Comparison of ENCODE assay signal across 8 cellular contexts in the genomic region with DNA sequence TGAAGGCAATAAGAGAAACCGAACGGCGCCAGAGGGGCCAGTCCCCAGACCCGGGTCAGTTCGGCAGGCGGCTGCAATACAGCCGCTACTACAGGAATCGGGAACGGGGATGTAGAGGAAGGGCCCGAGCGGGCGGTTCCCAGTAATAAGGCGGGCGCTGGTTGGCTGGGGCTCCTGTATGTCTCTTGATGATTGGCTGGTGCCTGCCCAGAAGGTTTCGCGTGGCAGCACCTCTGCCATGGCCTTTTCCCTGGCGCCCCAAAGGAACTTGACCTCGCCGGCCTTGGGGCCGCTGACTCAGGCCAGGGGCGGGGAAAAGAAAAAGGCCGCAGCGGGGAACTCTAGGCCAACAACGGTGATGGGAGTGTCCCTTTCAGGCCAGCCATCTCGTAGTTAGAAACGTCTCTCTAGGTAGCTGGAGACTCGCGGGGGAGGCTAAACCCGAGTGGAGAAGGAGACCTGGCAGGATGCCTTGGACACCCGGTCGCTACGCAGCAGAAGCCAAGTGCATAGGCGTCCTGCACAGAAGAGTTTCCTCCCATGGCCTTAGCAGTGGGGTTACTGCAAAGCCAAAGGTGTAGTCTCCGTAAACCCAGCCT. TPM values are rescaled to one million over a fixed set of nuclear protein-coding genes. Genes with fewer than 3 reads are reported as not detected.
DNase-seq lines count a peak whose midpoint lies in the region; ATAC-seq lines count a peak whose summit lies in the region.

A gene with protein sequence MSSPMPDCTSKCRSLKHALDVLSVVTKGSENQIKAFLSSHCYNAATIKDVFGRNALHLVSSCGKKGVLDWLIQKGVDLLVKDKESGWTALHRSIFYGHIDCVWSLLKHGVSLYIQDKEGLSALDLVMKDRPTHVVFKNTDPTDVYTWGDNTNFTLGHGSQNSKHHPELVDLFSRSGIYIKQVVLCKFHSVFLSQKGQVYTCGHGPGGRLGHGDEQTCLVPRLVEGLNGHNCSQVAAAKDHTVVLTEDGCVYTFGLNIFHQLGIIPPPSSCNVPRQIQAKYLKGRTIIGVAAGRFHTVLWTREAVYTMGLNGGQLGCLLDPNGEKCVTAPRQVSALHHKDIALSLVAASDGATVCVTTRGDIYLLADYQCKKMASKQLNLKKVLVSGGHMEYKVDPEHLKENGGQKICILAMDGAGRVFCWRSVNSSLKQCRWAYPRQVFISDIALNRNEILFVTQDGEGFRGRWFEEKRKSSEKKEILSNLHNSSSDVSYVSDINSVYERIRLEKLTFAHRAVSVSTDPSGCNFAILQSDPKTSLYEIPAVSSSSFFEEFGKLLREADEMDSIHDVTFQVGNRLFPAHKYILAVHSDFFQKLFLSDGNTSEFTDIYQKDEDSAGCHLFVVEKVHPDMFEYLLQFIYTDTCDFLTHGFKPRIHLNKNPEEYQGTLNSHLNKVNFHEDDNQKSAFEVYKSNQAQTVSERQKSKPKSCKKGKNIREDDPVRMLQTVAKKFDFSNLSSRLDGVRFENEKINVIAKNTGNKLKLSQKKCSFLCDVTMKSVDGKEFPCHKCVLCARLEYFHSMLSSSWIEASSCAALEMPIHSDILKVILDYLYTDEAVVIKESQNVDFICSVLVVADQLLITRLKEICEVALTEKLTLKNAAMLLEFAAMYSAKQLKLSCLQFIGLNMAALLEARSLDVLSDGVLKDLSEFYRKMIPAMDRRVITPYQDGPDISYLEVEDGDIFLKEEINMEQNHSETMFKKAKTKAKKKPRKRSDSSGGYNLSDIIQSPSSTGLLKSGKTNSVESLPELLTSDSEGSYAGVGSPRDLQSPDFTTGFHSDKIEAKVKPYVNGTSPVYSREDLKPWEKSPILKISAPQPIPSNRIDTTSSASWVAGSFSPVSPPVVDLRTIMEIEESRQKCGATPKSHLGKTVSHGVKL (N-terminal part only) (minus strand): TSS at position 111 of the 599 bp plus-strand sequence. CDS start 7,258 bp downstream, outside the sequence.

- no peaks in the 10 kb centered on the region for H3K9me3 ChIP-seq in Karpas-422 (ENCODE audit: low read length)
- H3K9me3 ChIP-seq in naive thymus-derived CD4-positive, alpha-beta T cell (ENCODE audit: control insufficient read depth in 2 of 3, low read length in 3 of 3): no peaks in the 10 kb centered on the region

- no peaks in the 10 kb centered on the region for H4K20me1 ChIP-seq in Karpas-422 (ENCODE audit: insufficient read depth, low read depth, low read length)

- DNase-seq in DMS79 treated with DMSO at 0.1 percent for 48 hours (lab: John Stamatoyannopoulos, UW): peak; percentile 88
- DNase-seq in Karpas-422: peak; percentile 95
- DNase-seq in RKO (ENCODE audit: low spot score): peak; percentile 97
- peak; percentile 83 for DNase-seq in activated T-helper 1 cell treated with Interleukin-2 at 50 U/mL for 16 hours (ENCODE audit: low read depth)
- DNase-seq in fibroblast of gingiva (ENCODE audit: low read depth): peak; percentile 97
- peak; percentile 86 to 97 (median 92) for DNase-seq in naive thymus-derived CD4-positive, alpha-beta T cell
- DNase-seq in stimulated activated naive CD4-positive, alpha-beta T cell (lab: John Stamatoyannopoulos, UW): peak; percentile 80 to 95 (median 88)

- peaks cover 20 to 51% (median 42%) of the 10 kb centered on the region in 7 donors for H3K4me1 Mint-ChIP-seq in naive thymus-derived CD4-positive, alpha-beta T cell

- peaks cover 0 to 1% (median 0%) of the 10 kb centered on the region in 11 donors for H3K9me3 Mint-ChIP-seq in naive thymus-derived CD4-positive, alpha-beta T cell

- H3K36me3 ChIP-seq in Karpas-422 (ENCODE audit: insufficient read depth, low read length): peaks cover 22% of the 10 kb centered on the region
- peaks cover 0 to 8% (median 0%) of the 10 kb centered on the region in 3 experiments for H3K36me3 ChIP-seq in naive thymus-derived CD4-positive, alpha-beta T cell (ENCODE audit: control insufficient read depth in 2 of 3, insufficient read depth in 3 of 3, low read length in 3 of 3)

- intact Hi-C loops in naive thymus-derived CD4-positive, alpha-beta T cell (cut with micrococcal nuclease): loop anchor here (1.0 to 2.0 kb wide), 6 partner anchors 495 to 1979 kb away; a partner anchor contains a TSS

- H2AFZ ChIP-seq in Karpas-422 (ENCODE audit: low read length): peak within 1 kb of the TSS; percentile 94

- H3K9me2 ChIP-seq in Karpas-422 (replicated peaks; ENCODE audit: insufficient read depth, low read length): no peaks in the 10 kb centered on the region

- H3K4me1 ChIP-seq in Karpas-422 (ENCODE audit: low read length): peaks cover 22% of the 10 kb centered on the region
- H3K4me1 ChIP-seq in naive thymus-derived CD4-positive, alpha-beta T cell (ENCODE audit: control insufficient read depth in 2 of 2, insufficient read depth in 2 of 2, low read length in 2 of 2): peaks cover 12 to 15% of the 10 kb centered on the region in 2 donors

- CTCF ChIA-PET in naive thymus-derived CD4-positive, alpha-beta T cell (lab: Charles Lee): interaction anchor here (1.5 to 1.8 kb wide), 2 partner anchors 810 to 820 kb away, joined by 3 to 6 read pairs; a partner anchor contains a TSS

- no peaks in the 10 kb centered on the region for H3K27me3 Mint-ChIP-seq in naive thymus-derived CD4-positive, alpha-beta T cell

- H3K9ac ChIP-seq in Karpas-422 (ENCODE audit: low read length): peak within 1 kb of the TSS; percentile 98

- H3K79me2 ChIP-seq in Karpas-422 (ENCODE audit: low read length): peaks cover 48% of the 10 kb centered on the region

- POLR2A ChIA-PET in naive thymus-derived CD4-positive, alpha-beta T cell (lab: Charles Lee): interaction anchor here (0.5 kb wide), 1 partner anchor 18 kb away, joined by 3 read pairs; no protein-coding TSS in a partner anchor

- peak; percentile 87 for ATAC-seq in GM21825 (IDR thresholded peaks at IDR 0.05; ENCODE audit: unreplicated experiment)
- ATAC-seq in naive thymus-derived CD4-positive, alpha-beta T cell: peak; percentile 97

- H3K4me3 ChIP-seq in Karpas-422 (ENCODE audit: low read length): peak within 1 kb of the TSS; percentile 85
- peak within 1 kb of the TSS; percentile 87 for H3K4me3 ChIP-seq in naive thymus-derived CD4-positive, alpha-beta T cell (ENCODE audit: low read length)

- peak within 1 kb of the TSS; percentile 92 to 99 (median 98) for H3K4me3 Mint-ChIP-seq in naive thymus-derived CD4-positive, alpha-beta T cell

- H3K27ac ChIP-seq in Karpas-422 (ENCODE audit: low read length): peak within 1 kb of the TSS; percentile 45
- H3K27ac ChIP-seq in naive thymus-derived CD4-positive, alpha-beta T cell (ENCODE audit: low read depth, low read length): peak within 1 kb of the TSS; percentile 85

- H3K27me3 ChIP-seq in Karpas-422 (ENCODE audit: low read length): no peaks in the 10 kb centered on the region
- no peaks in the 10 kb centered on the region for H3K27me3 ChIP-seq in naive thymus-derived CD4-positive, alpha-beta T cell (ENCODE audit: control insufficient read depth in 2 of 2, insufficient read depth in 2 of 2, low read length in 2 of 2)

- peak within 1 kb of the TSS; percentile 85 for H3K4me2 ChIP-seq in Karpas-422 (ENCODE audit: low read depth, low read length, poor library complexity, severe bottlenecking)

- H3K36me3 Mint-ChIP-seq in naive thymus-derived CD4-positive, alpha-beta T cell: peaks cover 0 to 8% (median 3%) of the 10 kb centered on the region in 5 donors

- H3K27ac Mint-ChIP-seq in naive thymus-derived CD4-positive, alpha-beta T cell: peak within 1 kb of the TSS; percentile 93 to 99 (median 97)

RNA-seq across cellular contexts. Expression of the gene that starts here (rescaled TPM):
- total RNA-seq in Karpas-422 (2014; rRNA removed; shearing (Covaris generic); ENCODE audit: low replicate concordance): 23.3 and 36.3 TPM in 2 replicates
- total RNA-seq in naive thymus-derived CD4-positive, alpha-beta T cell: 10 to 100 TPM; 16.6 to 35.8 (median 26.1) TPM
- polyA plus RNA-seq in naive thymus-derived CD4-positive, alpha-beta T cell: 10 to 100 TPM; 15.6 to 19.0 TPM

Comparison
In these comparisons a context has a peak if more than half of its experiments do, and no peak if none do; other contexts are left out.
1. Peak in every context shown above with its lines: DNase-seq, ATAC-seq, H3K4me3 ChIP-seq and H3K27ac ChIP-seq.